ENCODE assay signal across 21 cellular contexts in the genomic region with DNA sequence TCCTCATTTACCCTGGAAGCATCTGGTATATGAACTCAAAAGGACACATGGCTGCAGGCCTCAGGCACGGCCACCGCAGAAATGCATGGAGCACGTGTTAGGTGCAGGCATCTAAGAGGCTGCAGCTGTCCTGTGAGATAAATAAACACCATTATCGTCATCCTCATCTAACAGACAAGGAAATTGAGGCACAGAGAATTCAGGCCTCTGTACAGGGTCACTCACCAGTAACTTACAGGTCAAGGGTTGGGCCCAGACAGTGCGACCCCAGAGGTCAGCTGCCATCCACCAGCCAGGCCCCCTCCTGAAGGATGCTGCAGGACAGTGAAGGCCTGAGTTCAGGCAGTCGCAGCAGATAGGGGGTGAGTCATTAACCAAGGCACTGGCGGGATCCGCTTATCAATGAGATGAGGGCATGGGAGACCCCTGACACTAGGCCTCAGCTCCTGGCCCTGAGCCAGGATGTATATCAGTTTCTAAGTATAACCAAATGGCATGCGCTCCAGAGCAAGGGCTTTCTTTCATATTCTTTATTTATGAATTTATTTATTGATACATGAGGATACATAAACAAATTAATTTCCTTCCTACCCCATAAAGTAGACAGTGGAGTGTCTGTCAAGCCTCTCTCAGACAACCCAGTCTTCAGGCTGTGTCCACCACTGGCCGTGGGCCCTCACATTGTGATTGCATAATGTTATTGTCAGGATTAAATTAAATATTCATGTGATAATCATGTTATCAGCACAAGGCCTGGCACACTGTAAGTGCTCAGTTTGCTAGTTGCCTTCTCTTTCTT.
A peak's percentile ranks its signal among the peaks of the same experiment; 100 is the strongest.
DNase-seq lines count a peak whose midpoint lies in the region; ATAC-seq, FAIRE-seq and TF ChIP-seq lines count a peak whose summit lies in the region.
"Had no signal": no experiment of that assay in that cellular context is flagged by ENCODE, and none has a peak within 500 bp of the region (broad histone marks: within the 10 kb centered on the region; RNA-seq: fewer than 3 reads in every experiment).

No MANE protein-coding gene starts in this region.

- H2AFZ ChIP-seq in K562 (ENCODE audit: low read depth, low read length): peak overlapping the region; percentile 1; the same call in 1 of the 2 replicates
- H2AFZ ChIP-seq: PC-9 had no signal

- peaks cover 22% of the 10 kb centered on the region in 2 experiments; a peak in 4 of 5 replicates for H3K4me1 ChIP-seq in K562 (replicated peaks in 1 of 2; ENCODE audit: control insufficient read depth in 2 of 2, insufficient read depth in 2 of 2, low read length in 2 of 2)
- H3K4me1 ChIP-seq: A549 had no signal

- peak; percentile 42; the same call in 1 of the 2 replicates for TF ChIP-seq EP300 in K562 (IDR thresholded peaks at IDR 0.05; ENCODE audit: low read length)

- 11% methylated on average over 10 of the region's 10 CpGs for WGBS in K562 (ENCODE audit: insufficient coverage, low coverage, missing lambda C conversion rate)

- TF ChIP-seq CTCF in K562 (IDR thresholded peaks at IDR 0.05 in 2 of 3, conservative IDR thresholded peaks at IDR 0.05 in 1 of 3; ENCODE audit: insufficient read depth in 2 of 3, low read depth in 1 of 3, low read length in 3 of 3): no peak

- no peaks in the 10 kb centered on the region for H3K36me3 Mint-ChIP-seq in activated naive CD8-positive, alpha-beta T cell treated with anti-CD3 and anti-CD28 coated beads, Interleukin-2, amount 50 U/mL, for 24 hours (ENCODE audit: low read depth)
- no peaks in the 10 kb centered on the region for H3K36me3 Mint-ChIP-seq in activated naive CD8-positive, alpha-beta T cell treated with anti-CD3 and anti-CD28 coated beads for 36 hours
- H3K36me3 Mint-ChIP-seq: CD8-positive, alpha-beta T cell had no signal

- no peak overlapping the region for H3K27ac ChIP-seq in K562 (ENCODE audit: extremely low read depth, low read depth, low read length)
- H3K27ac ChIP-seq: A549, HL-60, PC-9 had no signal

- H3K4me1 Mint-ChIP-seq in activated naive CD8-positive, alpha-beta T cell treated with anti-CD3 and anti-CD28 coated beads, Interleukin-2, amount 50 U/mL, for 24 hours: peaks cover 2% of the 10 kb centered on the region
- peaks cover 1% of the 10 kb centered on the region for H3K4me1 Mint-ChIP-seq in activated naive CD8-positive, alpha-beta T cell treated with anti-CD3 and anti-CD28 coated beads for 36 hours

- ATAC-seq in activated naive CD8-positive, alpha-beta T cell treated with anti-CD3 and anti-CD28 coated beads, Interleukin-2, amount 50 U/mL, for 24 hours: peak; percentile 18
- ATAC-seq in K562 (peak; percentile 58), HG03039 (IDR thresholded peaks at IDR 0.05; ENCODE audit: unreplicated experiment) (no peak), GM19351 (IDR thresholded peaks at IDR 0.05; ENCODE audit: unreplicated experiment) (no peak)
- ATAC-seq: A549; CD8-positive, alpha-beta T cell had no signal

- H3K27ac Mint-ChIP-seq in activated naive CD8-positive, alpha-beta T cell treated with anti-CD3 and anti-CD28 coated beads, Interleukin-2, amount 50 U/mL, for 24 hours: no peak overlapping the region
- no peak overlapping the region for H3K27ac Mint-ChIP-seq in activated naive CD8-positive, alpha-beta T cell treated with anti-CD3 and anti-CD28 coated beads for 36 hours
- H3K27ac Mint-ChIP-seq: CD8-positive, alpha-beta T cell had no signal

- FAIRE-seq in K562 (lab: Jason Lieb, UNC): peak; percentile 79
- FAIRE-seq: A549, D721Med had no signal

- H3K9me1 ChIP-seq in K562 (ENCODE audit: control insufficient read depth, insufficient read depth, low read length): no peaks in the 10 kb centered on the region

- no peak for DNase-seq in activated naive CD8-positive, alpha-beta T cell treated with anti-CD3 and anti-CD28 coated beads, Interleukin-2, amount 50 U/mL, for 24 hours
- no peak for DNase-seq in activated naive CD8-positive, alpha-beta T cell treated with anti-CD3 and anti-CD28 coated beads for 36 hours
- DNase-seq in K562 (ENCODE audit: extremely low read depth in 1 of 4, low spot score in 3 of 4) (peak; percentile 82 to 89 (median 84)), posterior vena cava (ENCODE audit: low spot score) (peak; percentile 51), NCI-H1417 (lab: John Stamatoyannopoulos, UW) (no peak), pons (ENCODE audit: low spot score) (no peak)
- DNase-seq: CD8-positive, alpha-beta T cell; DMS79 treated with DMSO at 0.1 percent for 48 hours; GOT3; KG1; NCI-H1092 treated with DMSO at 0.1 percent for 48 hours; NCI-H1694 treated with DMSO at 0.1 percent for 48 hours; NCI-H446; NCI-H748 treated with DMSO at 0.1 percent for 48 hours; PC-9; Right ventricle myocardium superior had no signal

- peak overlapping the region; percentile 6; the same call in 1 of the 2 replicates for H3K4me2 ChIP-seq in K562 (ENCODE audit: insufficient read depth, low read length)
- H3K4me2 ChIP-seq: A549, PC-9 had no signal

- no peaks in the 10 kb centered on the region for H3K36me3 ChIP-seq in K562 (ENCODE audit: control insufficient read depth, insufficient read depth, low read length)

- H3K4me3 ChIP-seq in K562: no peak overlapping the region
- H3K4me3 ChIP-seq: A549, PC-9 had no signal

- in situ Hi-C loops in K562 (cut with MboI): no loop called here

- no peaks in the 10 kb centered on the region for H3K9me3 Mint-ChIP-seq in activated naive CD8-positive, alpha-beta T cell treated with anti-CD3 and anti-CD28 coated beads, Interleukin-2, amount 50 U/mL, for 24 hours
- H3K9me3 Mint-ChIP-seq in activated naive CD8-positive, alpha-beta T cell treated with anti-CD3 and anti-CD28 coated beads for 36 hours: no peaks in the 10 kb centered on the region
- H3K9me3 Mint-ChIP-seq: CD8-positive, alpha-beta T cell had no signal

- TF ChIP-seq POLR2A in K562 (conservative IDR thresholded peaks at IDR 0.05): no peak

- peaks cover 8% of the 10 kb centered on the region; the same call in 1 of the 2 replicates for H4K20me1 ChIP-seq in K562 (replicated peaks; ENCODE audit: control insufficient read depth, insufficient read depth, low read length)

- no TSS peak for BruUV-seq in K562 (replicated peaks; lab: Mats Ljungman, UMichigan)

- no peaks in the 10 kb centered on the region for H3K9me3 ChIP-seq in K562 (replicated peaks; ENCODE audit: control insufficient read depth, insufficient read depth, low read depth, low read length)
- H3K9me3 ChIP-seq: A549 had no signal

- H3K4me3 Mint-ChIP-seq in activated naive CD8-positive, alpha-beta T cell treated with anti-CD3 and anti-CD28 coated beads, Interleukin-2, amount 50 U/mL, for 24 hours: no peak overlapping the region
- H3K4me3 Mint-ChIP-seq in activated naive CD8-positive, alpha-beta T cell treated with anti-CD3 and anti-CD28 coated beads for 36 hours: no peak overlapping the region
- H3K4me3 Mint-ChIP-seq: CD8-positive, alpha-beta T cell had no signal

- CTCF ChIA-PET in K562 (lab: Yijun Ruan, JAX; ENCODE audit: low intra/inter-chr PET ratio): no interaction called here

- H3K9ac ChIP-seq in K562 (ENCODE audit: insufficient read depth in 1 of 2, low read depth in 2 of 2, low read length in 2 of 2): no peak overlapping the region; a peak in 1 of 4 replicates

- POLR2A ChIA-PET in K562 (lab: Yijun Ruan, JAX): interaction anchor here (0.9 kb wide), 1 partner anchor 15 kb away, joined by 3 read pairs; no protein-coding TSS in a partner anchor

- 0 out of 4 replicates have a peak, but pooled peaks of 1 of the 2 experiments have one; percentile 3 for TF ChIP-seq RAD21 in K562 (CRISPR knock-in tag; conservative IDR thresholded peaks at IDR 0.05 in 1 of 2, IDR thresholded peaks at IDR 0.05 in 1 of 2)

- H3K79me2 ChIP-seq in K562 (ENCODE audit: control insufficient read depth, insufficient read depth, low read length): no peaks in the 10 kb centered on the region

- peaks cover 2 to 25% of the 10 kb centered on the region in 2 experiments; a peak in 3 of 5 replicates for H3K27me3 ChIP-seq in K562 (ENCODE audit: control insufficient read depth in 2 of 2, insufficient read depth in 2 of 2, low read length in 2 of 2)

- intact Hi-C loops in K562 (cut with micrococcal nuclease): no loop called here
- intact Hi-C loops in posterior vena cava (cut with DNase I): no loop called here

- no peaks in the 10 kb centered on the region for H3K27me3 Mint-ChIP-seq in activated naive CD8-positive, alpha-beta T cell treated with anti-CD3 and anti-CD28 coated beads, Interleukin-2, amount 50 U/mL, for 24 hours
- peaks cover 4% of the 10 kb centered on the region for H3K27me3 Mint-ChIP-seq in activated naive CD8-positive, alpha-beta T cell treated with anti-CD3 and anti-CD28 coated beads for 36 hours

TF ChIP-seq in K562, 482 proteins besides CTCF, POLR2A, EP300 and RAD21 (continues in another document):
- TF ChIP-seq KLF13 (tag; IDR thresholded peaks at IDR 0.05; ENCODE audit: borderline replicate concordance, low read depth): no peak
- peak; percentile 28; the same call in 1 of the 2 replicates for TF ChIP-seq SMAD4 (CRISPR knock-in tag; conservative IDR thresholded peaks at IDR 0.05)
- TF ChIP-seq, protein P1, sequence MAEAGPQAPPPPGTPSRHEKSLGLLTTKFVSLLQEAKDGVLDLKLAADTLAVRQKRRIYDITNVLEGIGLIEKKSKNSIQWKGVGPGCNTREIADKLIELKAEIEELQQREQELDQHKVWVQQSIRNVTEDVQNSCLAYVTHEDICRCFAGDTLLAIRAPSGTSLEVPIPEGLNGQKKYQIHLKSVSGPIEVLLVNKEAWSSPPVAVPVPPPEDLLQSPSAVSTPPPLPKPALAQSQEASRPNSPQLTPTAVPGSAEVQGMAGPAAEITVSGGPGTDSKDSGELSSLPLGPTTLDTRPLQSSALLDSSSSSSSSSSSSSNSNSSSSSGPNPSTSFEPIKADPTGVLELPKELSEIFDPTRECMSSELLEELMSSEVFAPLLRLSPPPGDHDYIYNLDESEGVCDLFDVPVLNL (CRISPR knock-in tag; IDR thresholded peaks at IDR 0.05; ENCODE audit: low read depth): no peak
- TF ChIP-seq, protein P2, sequence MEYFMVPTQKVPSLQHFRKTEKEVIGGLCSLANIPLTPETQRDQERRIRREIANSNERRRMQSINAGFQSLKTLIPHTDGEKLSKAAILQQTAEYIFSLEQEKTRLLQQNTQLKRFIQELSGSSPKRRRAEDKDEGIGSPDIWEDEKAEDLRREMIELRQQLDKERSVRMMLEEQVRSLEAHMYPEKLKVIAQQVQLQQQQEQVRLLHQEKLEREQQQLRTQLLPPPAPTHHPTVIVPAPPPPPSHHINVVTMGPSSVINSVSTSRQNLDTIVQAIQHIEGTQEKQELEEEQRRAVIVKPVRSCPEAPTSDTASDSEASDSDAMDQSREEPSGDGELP (CRISPR knock-in tag; IDR thresholded peaks at IDR 0.05; ENCODE audit: borderline replicate concordance): peak; percentile 84
- TF ChIP-seq RCOR1 (IDR thresholded peaks at IDR 0.05; ENCODE audit: borderline replicate concordance in 1 of 2, low read depth in 2 of 2, low read length in 2 of 2): peak in 1 of 2 experiments; percentile 60; a peak in 1 of 4 replicates

Comparison
In these comparisons a context has a peak if more than half of its experiments do, and no peak if none do; other contexts are left out.
1. ATAC-seq: peak in activated naive CD8-positive, alpha-beta T cell treated with anti-CD3 and anti-CD28 coated beads, Interleukin-2, amount 50 U/mL, for 24 hours (single experiment) and K562 (single experiment); none in HG03039 (single experiment) and GM19351 (single experiment).
2. DNase-seq: peak in K562 (4 of 4) and posterior vena cava (single experiment); none in activated naive CD8-positive, alpha-beta T cell treated with anti-CD3 and anti-CD28 coated beads, Interleukin-2, amount 50 U/mL, for 24 hours (single experiment), activated naive CD8-positive, alpha-beta T cell treated with anti-CD3 and anti-CD28 coated beads for 36 hours (single experiment), NCI-H1417 (0 of 3) and pons (single experiment).